ENCODE assay signal across 21 cellular contexts in the genomic region with DNA sequence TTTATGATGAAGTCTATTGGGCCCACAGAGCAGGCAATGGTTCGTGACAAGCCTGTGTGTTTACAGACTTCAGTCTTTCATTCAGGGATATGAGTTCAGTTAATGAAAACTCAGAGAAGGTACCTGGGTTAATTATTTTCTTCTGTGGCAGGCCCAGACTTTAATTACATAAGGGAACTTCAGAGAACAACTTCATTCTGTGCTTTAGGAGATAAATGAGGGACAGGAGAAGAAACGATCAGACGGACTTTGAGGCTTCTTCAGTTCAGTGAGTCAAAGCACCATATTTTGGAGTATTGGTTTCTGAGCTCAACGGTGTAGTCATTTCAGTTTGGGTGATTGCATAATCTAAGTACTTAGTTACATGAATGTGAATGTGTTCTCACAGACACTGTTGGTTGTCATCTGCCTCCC.
DNase-seq lines count a peak whose midpoint lies in the region; ATAC-seq, FAIRE-seq and TF ChIP-seq lines count a peak whose summit lies in the region.
"Had no signal": no experiment of that assay in that cellular context is flagged by ENCODE, and none has a peak within 500 bp of the region (broad histone marks: within the 10 kb centered on the region; RNA-seq: fewer than 3 reads in every experiment).

No MANE protein-coding gene starts in this region.

- no peak overlapping the region for H2AFZ ChIP-seq in smooth muscle cell (ENCODE audit: low read depth)

- 82% methylated on average over 4 of the region's 4 CpGs for WGBS in smooth muscle cell (ENCODE audit: low lambda C conversion rate)

- intact Hi-C loops in left ventricle myocardium inferior (cut with micrococcal nuclease), result no loop called here

- ATAC-seq in GM18867 (IDR thresholded peaks at IDR 0.05; ENCODE audit: unreplicated experiment) (peak; percentile 59), GM21619 (IDR thresholded peaks at IDR 0.05; ENCODE audit: unreplicated experiment) (peak; percentile 75), HG03432 (IDR thresholded peaks at IDR 0.05; ENCODE audit: unreplicated experiment) (peak; percentile 89), left lobe of liver (peak; percentile 75)
- ATAC-seq: SK-N-SH treated with all-trans-retinoic acid at 6 μM for 48 hours, upper lobe of right lung had no signal

- H3K79me2 ChIP-seq in smooth muscle cell (ENCODE audit: low read depth), result no peaks in the 10 kb centered on the region

- no peaks in the 10 kb centered on the region for H3K27me3 Mint-ChIP-seq in glutamatergic neuron (ENCODE audit: unreplicated experiment)
- H3K27me3 Mint-ChIP-seq: CD4-positive, alpha-beta T cell had no signal

- H3K4me1 ChIP-seq in left ventricle myocardium inferior (peaks cover 4% of the 10 kb centered on the region), smooth muscle cell (ENCODE audit: low read depth) (no peaks in the 10 kb centered on the region)
- H3K4me1 ChIP-seq: sigmoid colon, upper lobe of right lung had no signal

- no peak for FAIRE-seq in RCC 7860 (lab: Jason Lieb, UNC)
- FAIRE-seq: H1 had no signal

- H3K9me3 Mint-ChIP-seq in glutamatergic neuron (ENCODE audit: unreplicated experiment), result no peaks in the 10 kb centered on the region
- H3K9me3 Mint-ChIP-seq: activated T-helper 1 cell treated with anti-CD3 and anti-CD28 coated beads, Interleukin-12 subunit alpha, Interleukin-12 subunit beta, Interleukin-2, Interleukin-4 antibody, amounts not matched to agents 30 ng/mL and 10 ng/mL and 1 ng/mL, durations not matched to agents 14 hours and 24 hours and 36 hours had no signal

- H3K27me3 ChIP-seq in left ventricle myocardium inferior (ENCODE audit: low read depth), result no peaks in the 10 kb centered on the region
- H3K27me3 ChIP-seq in smooth muscle cell (ENCODE audit: low read depth), result no peaks in the 10 kb centered on the region
- H3K27me3 ChIP-seq: MG63, sigmoid colon, upper lobe of right lung had no signal

- no peak overlapping the region for H3K27ac Mint-ChIP-seq in glutamatergic neuron (ENCODE audit: unreplicated experiment)
- H3K27ac Mint-ChIP-seq: activated T-helper 1 cell treated with anti-CD3 and anti-CD28 coated beads, Interleukin-12 subunit alpha, Interleukin-12 subunit beta, Interleukin-2, Interleukin-4 antibody, amounts not matched to agents 30 ng/mL and 10 ng/mL and 1 ng/mL, durations not matched to agents 14 hours and 24 hours and 36 hours; CD4-positive, alpha-beta T cell had no signal

- no peak overlapping the region for H3K4me3 Mint-ChIP-seq in glutamatergic neuron (ENCODE audit: unreplicated experiment)
- H3K4me3 Mint-ChIP-seq: activated T-helper 1 cell treated with anti-CD3 and anti-CD28 coated beads, Interleukin-12 subunit alpha, Interleukin-12 subunit beta, Interleukin-2, Interleukin-4 antibody, amounts not matched to agents 30 ng/mL and 10 ng/mL and 1 ng/mL, durations not matched to agents 14 hours and 24 hours and 36 hours; CD4-positive, alpha-beta T cell had no signal

- DNase-seq in left lobe of liver (ENCODE audit: low spot score) (no peak), glutamatergic neuron (no peak), RCC 7860 (ENCODE audit: low spot score) (no peak), left ventricle myocardium inferior (no peak), smooth muscle cell (lab: John Stamatoyannopoulos, UW; ENCODE audit: unreplicated experiment) (no peak)
- DNase-seq: CD4-positive, alpha-beta T cell; cortex of kidney; DMS53; MG63; NCI-H1436 treated with DMSO at 0.1 percent for 48 hours; occipital lobe; sigmoid colon; stimulated activated CD4-positive, alpha-beta T cell treated with anti-CD3 and anti-CD28 coated beads, Interleukin-2, amount 100 ng/mL, for 24 hours; T-helper 9 cell; upper lobe of right lung had no signal

- no peak for TF ChIP-seq CTCF in glutamatergic neuron (IDR thresholded peaks at IDR 0.05; ENCODE audit: partially characterized antibody, unreplicated experiment)
- no peak for TF ChIP-seq CTCF in left ventricle myocardium inferior (IDR thresholded peaks at IDR 0.05; ENCODE audit: borderline replicate concordance)
- TF ChIP-seq CTCF in smooth muscle cell (IDR thresholded peaks at IDR 0.05; ENCODE audit: borderline replicate concordance, insufficient read depth, poor library complexity, severe bottlenecking), result no peak

- no peaks in the 10 kb centered on the region for H3K36me3 Mint-ChIP-seq in glutamatergic neuron (ENCODE audit: unreplicated experiment)

- no peak overlapping the region for H3K27ac ChIP-seq in left ventricle myocardium inferior (replicated peaks)
- no peak overlapping the region for H3K27ac ChIP-seq in smooth muscle cell (ENCODE audit: low read depth)
- H3K27ac ChIP-seq: sigmoid colon, upper lobe of right lung had no signal

- no peak overlapping the region for H3K4me2 ChIP-seq in smooth muscle cell

- no peaks in the 10 kb centered on the region for H3F3A ChIP-seq in smooth muscle cell (ENCODE audit: low read depth)

- no peaks in the 10 kb centered on the region for H3K4me1 Mint-ChIP-seq in glutamatergic neuron (ENCODE audit: low read depth, unreplicated experiment)

- no peak overlapping the region for H3K4me3 ChIP-seq in left ventricle myocardium inferior
- H3K4me3 ChIP-seq in smooth muscle cell, result no peak overlapping the region
- H3K4me3 ChIP-seq: MG63, sigmoid colon, upper lobe of right lung had no signal

- H3K9me3 ChIP-seq in left ventricle myocardium inferior (replicated peaks) (no peaks in the 10 kb centered on the region), smooth muscle cell (replicated peaks; ENCODE audit: low read depth) (no peaks in the 10 kb centered on the region)
- H3K9me3 ChIP-seq: MG63, sigmoid colon, upper lobe of right lung had no signal

- no peaks in the 10 kb centered on the region for H4K20me1 ChIP-seq in smooth muscle cell (ENCODE audit: low read depth)

- no peaks in the 10 kb centered on the region for H3K36me3 ChIP-seq in left ventricle myocardium inferior
- H3K36me3 ChIP-seq in smooth muscle cell (ENCODE audit: low read depth), result no peaks in the 10 kb centered on the region
- H3K36me3 ChIP-seq: MG63, sigmoid colon, upper lobe of right lung had no signal

- no peak overlapping the region for H3K9ac ChIP-seq in smooth muscle cell (ENCODE audit: low read depth)
